15 cellular contexts compared by ENCODE assay signal in the genomic region with DNA sequence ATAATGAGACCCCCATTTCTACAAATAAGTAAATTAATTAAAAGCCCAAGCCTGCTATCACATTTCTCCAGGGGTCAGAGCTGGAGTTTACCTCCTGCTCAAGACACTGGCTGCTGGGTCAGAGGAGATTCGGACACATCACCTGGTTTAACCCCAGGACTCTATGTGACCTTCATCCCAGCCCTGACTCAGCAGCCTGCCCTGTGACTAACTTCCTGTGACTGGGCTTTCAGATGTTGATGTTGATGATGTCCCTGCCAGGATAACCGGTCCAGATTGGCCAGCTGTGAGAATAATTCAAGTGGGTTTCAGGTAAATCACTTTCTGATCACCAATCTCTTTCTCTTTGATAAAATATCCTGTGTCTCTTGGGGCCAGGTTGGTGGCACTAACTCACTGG.
A peak's percentile ranks its signal among the peaks of the same experiment; 100 is the strongest.
DNase-seq lines count a peak whose midpoint lies in the region; ATAC-seq lines count a peak whose summit lies in the region.
"Had no signal": no experiment of that assay in that cellular context is flagged by ENCODE, and none has a peak within 500 bp of the region (broad histone marks: within the 10 kb centered on the region; RNA-seq: fewer than 3 reads in every experiment).

No MANE protein-coding gene starts in this region.

- no peak for ATAC-seq in GM21717 (IDR thresholded peaks at IDR 0.05; ENCODE audit: unreplicated experiment)
- ATAC-seq in GM18870 (IDR thresholded peaks at IDR 0.05; ENCODE audit: unreplicated experiment), result no peak
- ATAC-seq: CD8-positive, alpha-beta T cell had no signal

- DNase-seq in AG20443 (ENCODE audit: low spot score) (peak; percentile 59), HPDE6-E6E7 (ENCODE audit: extremely low spot score) (peak; percentile 53), amniotic epithelial cell (ENCODE audit: low read depth) (peak; percentile 39), kidney tubule cell (ENCODE audit: low spot score) (peak; percentile 78), ACHN (no peak)
- DNase-seq in activated CD4-positive, alpha-beta T cell treated with anti-CD3 and anti-CD28 coated beads, Interleukin-2, amount 50 U/mL, for 48 hours, result no peak
- DNase-seq: activated B cell treated with CpG ODN at 0.5 μM for 24 hours; activated naive CD8-positive, alpha-beta T cell treated with anti-CD3 and anti-CD28 coated beads, Interleukin-2, amount 10 ng/mL, durations not matched to agents 7 days and 5 days; CD8-positive, alpha-beta T cell; NCI-H1694 treated with DMSO at 0.1 percent for 48 hours; nephron progenitor cell; stimulated activated CD4-positive, alpha-beta T cell treated with anti-CD3 and anti-CD28 coated beads, Interleukin-15, amount 100 ng/mL, for 24 hours; stimulated activated naive CD4-positive, alpha-beta T cell had no signal

- in situ Hi-C loops in ACHN (cut with HindIII; ENCODE audit: low pct_ligation_motif_present, low pct_unique_long_range_greater_than_20kb, low sequenced_read_pairs), result no loop called here

Comparison
In these comparisons a context has a peak if more than half of its experiments do, and no peak if none do; other contexts are left out.
1. DNase-seq: peak in AG20443 (single experiment), HPDE6-E6E7 (single experiment), amniotic epithelial cell (single experiment) and kidney tubule cell (single experiment); none in ACHN (single experiment) and activated CD4-positive, alpha-beta T cell treated with anti-CD3 and anti-CD28 coated beads, Interleukin-2, amount 50 U/mL, for 48 hours (0 of 2).